In genomic region chrX:114611018-114611619, GRCh38 we compare ENCODE assay signal across 7 cellular contexts. TPM values are rescaled to one million over a fixed set of nuclear protein-coding genes. Genes with fewer than 3 reads are reported as not detected.
DNase-seq lines count a peak whose midpoint lies in the region; ATAC-seq, FAIRE-seq and TF ChIP-seq lines count a peak whose summit lies in the region.

No MANE protein-coding gene starts in this region.

- in situ Hi-C loops in Caki2 (cut with HindIII; ENCODE audit: low pct_unique_long_range_greater_than_20kb, low sequenced_read_pairs) = no loop called here

- H3K4me2 ChIP-seq in PC-9 = no peak overlapping the region
- H3K4me2 ChIP-seq in endothelial cell of umbilical vein (ENCODE audit: insufficient read depth, low read length) = no peak overlapping the region
- H3K4me2 ChIP-seq in neural progenitor cell = no peak overlapping the region

- H2AFZ ChIP-seq in PC-9 (no peak overlapping the region), endothelial cell of umbilical vein (ENCODE audit: low read depth, low read length) (no peak overlapping the region), neural progenitor cell (replicated peaks) (no peak overlapping the region)

- H3K27ac Mint-ChIP-seq in neural progenitor cell = no peak overlapping the region

- FAIRE-seq in endothelial cell of umbilical vein (lab: Jason Lieb, UNC) = peak; percentile 59

- no peaks in the 10 kb centered on the region for H3K4me1 ChIP-seq in PC-9 (replicated peaks; ENCODE audit: insufficient read depth)
- no peaks in the 10 kb centered on the region for H3K4me1 ChIP-seq in endothelial cell of umbilical vein (ENCODE audit: control insufficient read depth, extremely low read depth, insufficient read depth, low read length)
- peaks cover 12% of the 10 kb centered on the region for H3K4me1 ChIP-seq in neural progenitor cell

- POLR2A ChIA-PET in PC-9 (lab: Charles Lee; ENCODE audit: unreplicated experiment) (interaction anchor here (0.6 kb wide), 1 partner anchor 49 kb away, joined by 8 read pairs; no protein-coding TSS in a partner anchor), endothelial cell of umbilical vein (lab: Charles Lee) (no interaction called here)

- H3K9me3 ChIP-seq in PC-9 (ENCODE audit: insufficient read depth, low read depth) (no peaks in the 10 kb centered on the region), endothelial cell of umbilical vein (replicated peaks; ENCODE audit: control insufficient read depth, insufficient read depth, low read length) (no peaks in the 10 kb centered on the region), neural progenitor cell (ENCODE audit: low read depth) (no peaks in the 10 kb centered on the region)

- H3K27ac ChIP-seq in PC-9 (no peak overlapping the region), endothelial cell of umbilical vein (ENCODE audit: insufficient read depth, low read depth, low read length) (no peak overlapping the region), neural progenitor cell (no peak overlapping the region)

- H3K36me3 ChIP-seq in PC-9 (ENCODE audit: low read depth) (no peaks in the 10 kb centered on the region), endothelial cell of umbilical vein (ENCODE audit: control insufficient read depth in 2 of 2, extremely low read depth in 1 of 2, insufficient read depth in 2 of 2, low read length in 2 of 2) (no peaks in the 10 kb centered on the region), neural progenitor cell (no peaks in the 10 kb centered on the region)

- no peaks in the 10 kb centered on the region for H3K9me1 ChIP-seq in endothelial cell of umbilical vein (replicated peaks; ENCODE audit: control insufficient read depth, extremely low read depth, insufficient read depth, low read length)

- H3K4me3 Mint-ChIP-seq in neural progenitor cell = no peak overlapping the region

- dilution Hi-C loops in endothelial cell of umbilical vein (cut with MboI; ENCODE audit: extremely low pct_ligation_motif_present, low sequenced_read_pairs) = no loop called here

- H3K27me3 Mint-ChIP-seq in neural progenitor cell (ENCODE audit: insufficient read depth, low read depth) = no peaks in the 10 kb centered on the region

- H3K9ac ChIP-seq in endothelial cell of umbilical vein (replicated peaks; ENCODE audit: extremely low read depth, insufficient read depth, low read length) (no peak overlapping the region), neural progenitor cell (no peak overlapping the region)

- TF ChIP-seq CTCF in PC-9 (conservative IDR thresholded peaks at IDR 0.05) (peak; percentile 93), endothelial cell of umbilical vein (IDR thresholded peaks at IDR 0.05; ENCODE audit: extremely low read depth in 1 of 2, insufficient read depth in 1 of 2, low read depth in 1 of 2, low read length in 2 of 2) (peak; percentile 40 to 50), neural progenitor cell (IDR thresholded peaks at IDR 0.05) (peak; percentile 93)

- H3K79me2 ChIP-seq in PC-9 (ENCODE audit: low read depth) = no peaks in the 10 kb centered on the region
- H3K79me2 ChIP-seq in endothelial cell of umbilical vein (ENCODE audit: control insufficient read depth, insufficient read depth, low read length) = no peaks in the 10 kb centered on the region
- H3K79me2 ChIP-seq in neural progenitor cell (ENCODE audit: low read depth) = no peaks in the 10 kb centered on the region

- no peaks in the 10 kb centered on the region for H3K9me3 Mint-ChIP-seq in neural progenitor cell

- H3K9me2 ChIP-seq in PC-9 (ENCODE audit: insufficient read depth) = no peaks in the 10 kb centered on the region

- peak; percentile 18 for DNase-seq in Caki2 (ENCODE audit: low read depth)
- DNase-seq in PC-9 = peak in 1 of 2 experiments; percentile 16
- peak; percentile 31 for DNase-seq in endothelial cell of umbilical vein (ENCODE audit: low read depth, low spot score)
- peak; percentile 63 for DNase-seq in neural progenitor cell (ENCODE audit: low spot score)
- no peak for DNase-seq in activated CD4-positive, CD25-positive, alpha-beta regulatory T cell treated with anti-CD3 and anti-CD28 coated beads, Interleukin-2, amount 50 U/mL, for 72 hours

- ATAC-seq in GM18508 (IDR thresholded peaks at IDR 0.05; ENCODE audit: insufficient read depth, unreplicated experiment) (peak; percentile 76), HG03175 (IDR thresholded peaks at IDR 0.05; ENCODE audit: unreplicated experiment) (peak; percentile 74)

- H3K27me3 ChIP-seq in PC-9 (ENCODE audit: insufficient read depth, low read depth) (no peaks in the 10 kb centered on the region), endothelial cell of umbilical vein (ENCODE audit: control insufficient read depth in 2 of 2, insufficient read depth in 2 of 2, low read length in 2 of 2) (no peaks in the 10 kb centered on the region), neural progenitor cell (peaks cover 10% of the 10 kb centered on the region)

- H3K4me3 ChIP-seq in PC-9 (no peak overlapping the region), endothelial cell of umbilical vein (replicated peaks in 1 of 3; ENCODE audit: insufficient read depth in 1 of 3, low read depth in 1 of 3, low read length in 3 of 3) (no peak overlapping the region), neural progenitor cell (no peak overlapping the region)

- CTCF ChIA-PET in PC-9 (lab: Charles Lee) (interaction anchor here (0.6 to 0.7 kb wide), 2 partner anchors 265 to 1093 kb away, joined by 3 to 6 read pairs; no protein-coding TSS in a partner anchor), endothelial cell of umbilical vein (lab: Charles Lee) (interaction anchor here (0.9 to 3.1 kb wide), 6 partner anchors 9 to 1070 kb away, joined by 3 to 14 read pairs (median 4); no protein-coding TSS in a partner anchor)

- H3F3A ChIP-seq in PC-9 (ENCODE audit: insufficient read depth, low read depth) (no peaks in the 10 kb centered on the region), neural progenitor cell (ENCODE audit: low read depth) (no peaks in the 10 kb centered on the region)

- no peak for TF ChIP-seq POLR2A in endothelial cell of umbilical vein (IDR thresholded peaks at IDR 0.05; ENCODE audit: low read depth, low read length)

- no peaks in the 10 kb centered on the region for H4K20me1 ChIP-seq in PC-9 (ENCODE audit: insufficient read depth)
- no peaks in the 10 kb centered on the region for H4K20me1 ChIP-seq in endothelial cell of umbilical vein (replicated peaks; ENCODE audit: control insufficient read depth, extremely low read depth, insufficient read depth, low read length)
- H4K20me1 ChIP-seq in neural progenitor cell (ENCODE audit: low read depth) = no peaks in the 10 kb centered on the region

- no peaks in the 10 kb centered on the region for H3K36me3 Mint-ChIP-seq in neural progenitor cell

- BruUV-seq in PC-9 (replicated peaks; lab: Mats Ljungman, UMichigan) (no TSS peak), endothelial cell of umbilical vein (replicated peaks; lab: Mats Ljungman, UMichigan) (no TSS peak)

- intact Hi-C loops in PC-9 (cut with micrococcal nuclease; ENCODE audit: unreplicated experiment) = loop anchor here (10.0 kb wide), 1 partner anchor 534 kb away; no protein-coding TSS in a partner anchor
- intact Hi-C loops in endothelial cell of umbilical vein (cut with micrococcal nuclease) = loop anchor here (5.0 kb wide), 3 partner anchors 346 to 684 kb away; no protein-coding TSS in a partner anchor

- H3K4me1 Mint-ChIP-seq in neural progenitor cell = peaks cover 11% of the 10 kb centered on the region

TF ChIP-seq in endothelial cell of umbilical vein, 7 proteins besides CTCF, POLR2A, EP300 and RAD21:
- TF ChIP-seq EZH2 (IDR thresholded peaks at IDR 0.05; ENCODE audit: borderline replicate concordance, low read depth, low read length, severe bottlenecking) (no peak), POLR2AphosphoS5 (IDR thresholded peaks at IDR 0.05; ENCODE audit: insufficient read depth, low read depth, low read length) (no peak), GATA2 (IDR thresholded peaks at IDR 0.05; ENCODE audit: insufficient read depth, insufficient read length, low read depth, low read length) (no peak), FOS (IDR thresholded peaks at IDR 0.05; ENCODE audit: borderline replicate concordance, insufficient read depth, low read length) (no peak), MYC (IDR thresholded peaks at IDR 0.05; ENCODE audit: low read depth, low read length) (no peak), JUN (IDR thresholded peaks at IDR 0.05; ENCODE audit: borderline replicate concordance, insufficient read depth, insufficient read length, low read depth) (no peak)
- TF ChIP-seq, protein P1, sequence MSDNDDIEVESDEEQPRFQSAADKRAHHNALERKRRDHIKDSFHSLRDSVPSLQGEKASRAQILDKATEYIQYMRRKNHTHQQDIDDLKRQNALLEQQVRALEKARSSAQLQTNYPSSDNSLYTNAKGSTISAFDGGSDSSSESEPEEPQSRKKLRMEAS (IDR thresholded peaks at IDR 0.05; ENCODE audit: insufficient read depth, insufficient read length) = no peak

RNA-seq across cellular contexts. Expression of gene HTR2C, which starts 27.2 kb away (rescaled TPM):
- total RNA-seq in Caki2 (2014; rRNA removed; shearing (Covaris generic); ENCODE audit: low replicate concordance) = not detected in 2 replicates
- total RNA-seq in PC-9 (2021) = 0.28 and 0.33 TPM in 2 replicates
- total RNA-seq in endothelial cell of umbilical vein = not detected in 2 replicates
- not detected in 2 replicates for polyA plus RNA-seq in endothelial cell of umbilical vein
- not detected in 2 replicates for polyA plus RNA-seq in endothelial cell of umbilical vein (2011; cell fraction: cytosol; rRNA removed)
- polyA plus RNA-seq in endothelial cell of umbilical vein (2011; cell fraction: nucleus; rRNA removed) = not detected in 2 replicates
- not detected in 2 replicates for polyA plus RNA-seq in endothelial cell of umbilical vein (2012)
- not detected in 2 replicates for polyA minus RNA-seq in endothelial cell of umbilical vein
- polyA minus RNA-seq in endothelial cell of umbilical vein (2011; cell fraction: cytosol; rRNA and poly(A)+ RNA removed) = not detected
- not detected in 2 replicates for polyA minus RNA-seq in endothelial cell of umbilical vein (2011; cell fraction: nucleus; rRNA and poly(A)+ RNA removed)
- total RNA-seq in neural progenitor cell (ENCODE audit: low replicate concordance) = 1.4 and 1.7 TPM in 2 replicates
